Comparison of ENCODE assay signal across 12 cellular contexts in genomic region chr1:31910933-31911332, GRCh38. TPM values are rescaled to one million over a fixed set of nuclear protein-coding genes. Genes with fewer than 3 reads are reported as not detected.
DNase-seq lines count a peak whose midpoint lies in the region; ATAC-seq and TF ChIP-seq lines count a peak whose summit lies in the region.
"Had no signal": no experiment of that assay in that cellular context is flagged by ENCODE, and none has a peak within 500 bp of the region (broad histone marks: within the 10 kb centered on the region; RNA-seq: fewer than 3 reads in every experiment).

No MANE protein-coding gene starts in this region.

- ATAC-seq in Right ventricle myocardium superior (ENCODE audit: poor library complexity) (peak; percentile 42), WTC11 (no peak), left lobe of liver (peak; percentile 86), upper lobe of right lung (peak; percentile 72)

- H3K4me1 ChIP-seq in upper lobe of right lung (peaks cover 8% of the 10 kb centered on the region), OCI-LY7 (ENCODE audit: insufficient read depth, low read length, poor library complexity, severe bottlenecking) (peaks cover 23% of the 10 kb centered on the region), neuronal stem cell (ENCODE audit: control insufficient read depth in 2 of 2, insufficient read depth in 1 of 2, low read depth in 1 of 2, low read length in 2 of 2) (no peaks in the 10 kb centered on the region)

- no peaks in the 10 kb centered on the region for H3K27me3 ChIP-seq in upper lobe of right lung
- H3K27me3 ChIP-seq in neuronal stem cell (ENCODE audit: control insufficient read depth in 3 of 3, insufficient read depth in 3 of 3, low read depth in 1 of 3, low read length in 3 of 3): no peaks in the 10 kb centered on the region

- TF ChIP-seq CTCF in WTC11 (IDR thresholded peaks at IDR 0.05) (no peak), upper lobe of right lung (IDR thresholded peaks at IDR 0.05) (no peak), OCI-LY7 (conservative IDR thresholded peaks at IDR 0.05; ENCODE audit: low read length) (no peak)

- no peak overlapping the region for H3K18ac ChIP-seq in neuronal stem cell (ENCODE audit: low read length)

- no peaks in the 10 kb centered on the region for H3K9me3 Mint-ChIP-seq in WTC11

- no peak overlapping the region for H3K9ac ChIP-seq in neuronal stem cell (ENCODE audit: low read depth, low read length, poor library complexity)

- H3K14ac ChIP-seq in neuronal stem cell (ENCODE audit: low read length): no peak overlapping the region

- H3K79me2 ChIP-seq in OCI-LY7 (ENCODE audit: insufficient read depth, low read depth, low read length): peaks cover 64% of the 10 kb centered on the region

- no peaks in the 10 kb centered on the region for H3K4me1 Mint-ChIP-seq in WTC11

- H4K91ac ChIP-seq in neuronal stem cell (ENCODE audit: low read depth, low read length, poor library complexity): no peak overlapping the region

- H2BK12ac ChIP-seq in neuronal stem cell (ENCODE audit: low read length): no peak overlapping the region

- peaks cover 71% of the 10 kb centered on the region for H3K36me3 Mint-ChIP-seq in WTC11

- no peak overlapping the region for H3K27ac ChIP-seq in upper lobe of right lung
- H3K27ac ChIP-seq in OCI-LY7 (ENCODE audit: low read depth, low read length, poor library complexity, severe bottlenecking): no peak overlapping the region
- no peak overlapping the region for H3K27ac ChIP-seq in neuronal stem cell (replicated peaks; ENCODE audit: low read length)

- peaks cover 31% of the 10 kb centered on the region for H4K20me1 ChIP-seq in OCI-LY7 (ENCODE audit: insufficient read depth, low read length)

- H3K4ac ChIP-seq in neuronal stem cell (ENCODE audit: low read length): no peak overlapping the region

- H2AFZ ChIP-seq in OCI-LY7 (ENCODE audit: low read length) (no peak overlapping the region), neuronal stem cell (ENCODE audit: low read length) (no peak overlapping the region)

- H3K36me3 ChIP-seq in upper lobe of right lung (peaks cover 89% of the 10 kb centered on the region), OCI-LY7 (ENCODE audit: insufficient read depth, low read length) (peaks cover 98% of the 10 kb centered on the region), neuronal stem cell (replicated peaks in 1 of 2; ENCODE audit: control insufficient read depth in 2 of 2, insufficient read depth in 2 of 2, low read length in 2 of 2) (peaks cover 8 to 96% of the 10 kb centered on the region in 2 donors)

- H4K8ac ChIP-seq in neuronal stem cell (ENCODE audit: low read depth, low read length): no peak overlapping the region

- peaks cover 3% of the 10 kb centered on the region for H3K79me1 ChIP-seq in neuronal stem cell (ENCODE audit: low read depth, low read length)

- H3K4me2 ChIP-seq in OCI-LY7 (ENCODE audit: low read length) (no peak overlapping the region), neuronal stem cell (ENCODE audit: insufficient read depth, low read length, poor library complexity, severe bottlenecking) (no peak overlapping the region)

- no peaks in the 10 kb centered on the region for H3K27me3 Mint-ChIP-seq in WTC11 (ENCODE audit: low read depth)

- H3K9me2 ChIP-seq in OCI-LY7 (ENCODE audit: insufficient read depth, low read length): no peaks in the 10 kb centered on the region

- WGBS in neuronal stem cell (ENCODE audit: extremely low coverage in 2 of 2, insufficient read length in 2 of 2, insufficient replicate concordance in 1 of 2), 2 donors: no CpG with 5 or more reads among the region's 2 CpGs

- H3K23ac ChIP-seq in neuronal stem cell (ENCODE audit: low read depth, low read length, poor library complexity): no peak overlapping the region

- no peak overlapping the region for H3K27ac Mint-ChIP-seq in WTC11

- CTCF ChIA-PET in WTC11 (lab: Charles Lee): interaction anchor here (2.9 kb wide), 1 partner anchor 53 kb away, joined by 9 read pairs; no protein-coding TSS in a partner anchor
- CTCF ChIA-PET in OCI-LY7 (lab: Charles Lee; ENCODE audit: unreplicated experiment): interaction anchor here (1.1 kb wide), 1 partner anchor 11 kb away, joined by 3 read pairs; no protein-coding TSS in a partner anchor

- H3K4me3 ChIP-seq in upper lobe of right lung (no peak overlapping the region), OCI-LY7 (ENCODE audit: low read depth, low read length, poor library complexity, severe bottlenecking) (no peak overlapping the region), neuronal stem cell (ENCODE audit: low read length in 2 of 2) (no peak overlapping the region)

- H2AK5ac ChIP-seq in neuronal stem cell (ENCODE audit: low read depth, low read length): no peak overlapping the region

- intact Hi-C loops in Right ventricle myocardium superior (cut with DNase I) (no loop called here), cardiac septum (cut with DNase I) (no loop called here), upper lobe of right lung (cut with DNase I) (no loop called here), OCI-LY7 (cut with micrococcal nuclease; ENCODE audit: unreplicated experiment) (no loop called here)

- H3K4me3 Mint-ChIP-seq in WTC11: no peak overlapping the region

- no TSS peak for BruUV-seq in OCI-LY7 (replicated peaks; lab: Mats Ljungman, UMichigan)

- POLR2A ChIA-PET in WTC11 (lab: Charles Lee): no interaction called here
- POLR2A ChIA-PET in OCI-LY7 (lab: Charles Lee): interaction anchor here (0.9 to 1.2 kb wide), 2 partner anchors 9 to 19 kb away, joined by 3 read pairs; no protein-coding TSS in a partner anchor

- no peak overlapping the region for H2BK15ac ChIP-seq in neuronal stem cell (ENCODE audit: low read length)

- no peak for DNase-seq in Right ventricle myocardium superior
- DNase-seq in cardiac septum (ENCODE audit: low spot score): no peak
- DNase-seq in WTC11 (ENCODE audit: low spot score): no peak
- peak; percentile 71 for DNase-seq in left lobe of liver (ENCODE audit: low spot score)
- no peak for DNase-seq in upper lobe of right lung
- no peak for DNase-seq in OCI-LY7 (ENCODE audit: low spot score)
- no peak for DNase-seq in neuronal stem cell (ENCODE audit: low spot score)
- DNase-seq in central memory CD4-positive, alpha-beta T cell: no peak
- DNase-seq: activated CD4-positive, CD25-positive, alpha-beta regulatory T cell treated with anti-CD3 and anti-CD28 coated beads, Interleukin-2, amount 50 U/mL, for 72 hours; foreskin fibroblast; KG1; NCI-H774 had no signal

- no peak overlapping the region for H2BK5ac ChIP-seq in neuronal stem cell (ENCODE audit: low read length)

- H2BK120ac ChIP-seq in neuronal stem cell (ENCODE audit: low read depth, low read length): no peak overlapping the region

- H3K9me3 ChIP-seq in upper lobe of right lung (no peaks in the 10 kb centered on the region), OCI-LY7 (ENCODE audit: low read length) (peaks cover 9% of the 10 kb centered on the region; the same call in 1 of the 2 replicates), neuronal stem cell (replicated peaks in 1 of 2; ENCODE audit: control insufficient read depth in 2 of 2, insufficient read depth in 1 of 2, low read depth in 1 of 2, low read length in 2 of 2) (no peaks in the 10 kb centered on the region)

TF ChIP-seq in WTC11, 78 proteins besides CTCF, POLR2A, EP300 and RAD21:
- TF ChIP-seq, protein P1, sequence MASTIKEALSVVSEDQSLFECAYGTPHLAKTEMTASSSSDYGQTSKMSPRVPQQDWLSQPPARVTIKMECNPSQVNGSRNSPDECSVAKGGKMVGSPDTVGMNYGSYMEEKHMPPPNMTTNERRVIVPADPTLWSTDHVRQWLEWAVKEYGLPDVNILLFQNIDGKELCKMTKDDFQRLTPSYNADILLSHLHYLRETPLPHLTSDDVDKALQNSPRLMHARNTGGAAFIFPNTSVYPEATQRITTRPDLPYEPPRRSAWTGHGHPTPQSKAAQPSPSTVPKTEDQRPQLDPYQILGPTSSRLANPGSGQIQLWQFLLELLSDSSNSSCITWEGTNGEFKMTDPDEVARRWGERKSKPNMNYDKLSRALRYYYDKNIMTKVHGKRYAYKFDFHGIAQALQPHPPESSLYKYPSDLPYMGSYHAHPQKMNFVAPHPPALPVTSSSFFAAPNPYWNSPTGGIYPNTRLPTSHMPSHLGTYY (CRISPR knock-in tag; IDR thresholded peaks at IDR 0.05): no peak
- peak; percentile 70; the same call in 1 of the 2 replicates for TF ChIP-seq GABPB1 (CRISPR knock-in tag; IDR thresholded peaks at IDR 0.05)

RNA-seq across cellular contexts. Expression of gene PTP4A2, which starts 27.2 kb away (rescaled TPM):
- total RNA-seq in Right ventricle myocardium superior: 271 TPM
- 216 TPM for total RNA-seq in cardiac septum
- 147 to 172 TPM (median 150 TPM) in 3 replicates for total RNA-seq in WTC11 (2021)
- total RNA-seq in left lobe of liver: 66.7 TPM
- 244 TPM for total RNA-seq in upper lobe of right lung
- 208 and 211 TPM in 2 replicates for total RNA-seq in OCI-LY7 (2014; rRNA removed; shearing (Covaris generic))
- 186 and 196 TPM in 2 replicates for total RNA-seq in OCI-LY7 (2022)
- 306 TPM for polyA plus RNA-seq in neuronal stem cell (2013, experiment 1 of 2)
- polyA plus RNA-seq in neuronal stem cell (2013, experiment 2 of 2): 334 TPM
